Comparison of ENCODE assay signal across 20 cellular contexts in the genomic region with DNA sequence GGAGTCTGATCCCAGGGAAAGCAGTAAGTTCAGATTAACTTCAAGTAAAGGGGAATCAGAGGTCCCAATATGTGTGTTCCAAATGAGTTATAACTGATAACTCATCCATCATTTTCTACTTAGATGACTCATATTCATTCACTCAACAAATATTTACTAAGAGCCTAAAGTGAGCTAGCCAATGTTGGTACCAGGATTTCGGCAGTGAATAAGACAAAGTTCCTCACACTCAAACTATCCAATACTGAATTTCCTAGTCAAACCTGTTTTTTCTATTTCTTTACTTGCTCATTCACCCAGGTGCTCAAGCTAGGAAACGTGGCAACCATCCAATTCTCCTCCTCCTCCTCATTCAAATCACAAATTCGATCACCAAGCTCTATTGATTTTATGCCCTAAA. TPM values are rescaled to one million over a fixed set of nuclear protein-coding genes. Genes with fewer than 3 reads are reported as not detected.
DNase-seq lines count a peak whose midpoint lies in the region; TF ChIP-seq lines count a peak whose summit lies in the region.
"Had no signal": no experiment of that assay in that cellular context is flagged by ENCODE, and none has a peak within 500 bp of the region (broad histone marks: within the 10 kb centered on the region; RNA-seq: fewer than 3 reads in every experiment).

No MANE protein-coding gene starts in this region.

- TF ChIP-seq EP300 in tibial nerve (IDR thresholded peaks at IDR 0.05) = no peak

- H3K9me3 ChIP-seq in parathyroid adenoma (ENCODE audit: control insufficient read depth, low read length) (no peaks in the 10 kb centered on the region), tibial nerve (no peaks in the 10 kb centered on the region), tibial artery (no peaks in the 10 kb centered on the region)
- H3K9me3 ChIP-seq: uterus had no signal

- WGBS in tibial nerve, 2 donors = 83% methylated on average over 3 of the region's 3 CpGs

- DNase-seq in activated naive CD4-positive, alpha-beta T cell treated with anti-CD3 and anti-CD28 coated beads for 36 hours = no peak
- DNase-seq in activated naive CD4-positive, alpha-beta T cell treated with anti-CD3 and anti-CD28 coated beads, Interleukin-2, amount 50 U/mL, for 16 hours = no peak
- DNase-seq in LNCaP clone FGC (ENCODE audit: low read depth) = peak; percentile 33
- peak; percentile 87 for DNase-seq in epithelial cell of esophagus (ENCODE audit: low read depth)
- DNase-seq in tibial nerve (ENCODE audit: low spot score in 2 of 2) = no peak
- no peak for DNase-seq in tibial artery
- no peak for DNase-seq in T-helper 2 cell treated with Interferon-gamma antibody and Interleukin-4, amounts not matched to agents 5 μg/mL and 100 μg/mL, for 36 hours (ENCODE audit: low spot score)
- DNase-seq: activated T-cell treated with anti-CD3 and anti-CD28 coated beads, Interleukin-2, amount 50 U/mL, for 4 hours; DND-41; HFFc6; left cardiac atrium; NCI-H1092 treated with DMSO at 0.1 percent for 48 hours; NCI-H2081 treated with DMSO at 0.1 percent for 48 hours; NCI-H510A; stimulated activated CD4-positive, alpha-beta T cell treated with anti-CD3 and anti-CD28 coated beads, Interleukin-4, amount 100 ng/mL, for 24 hours; uterus had no signal

- H3K4me1 ChIP-seq in parathyroid adenoma (peaks cover 9% of the 10 kb centered on the region), tibial nerve (no peaks in the 10 kb centered on the region), tibial artery (no peaks in the 10 kb centered on the region)
- H3K4me1 ChIP-seq: uterus had no signal

- no peak overlapping the region for H2AFZ ChIP-seq in parathyroid adenoma

- H3K36me3 Mint-ChIP-seq in activated naive CD4-positive, alpha-beta T cell treated with anti-CD3 and anti-CD28 coated beads for 36 hours (ENCODE audit: low read depth) = peaks cover 30% of the 10 kb centered on the region
- peaks cover 64% of the 10 kb centered on the region for H3K36me3 Mint-ChIP-seq in T-helper 2 cell treated with Interferon-gamma antibody and Interleukin-4, amounts not matched to agents 5 μg/mL and 100 μg/mL, for 36 hours (ENCODE audit: low read depth)

- no peaks in the 10 kb centered on the region for H3K9me3 Mint-ChIP-seq in activated naive CD4-positive, alpha-beta T cell treated with anti-CD3 and anti-CD28 coated beads for 36 hours
- H3K9me3 Mint-ChIP-seq in T-helper 2 cell treated with Interferon-gamma antibody and Interleukin-4, amounts not matched to agents 5 μg/mL and 100 μg/mL, for 36 hours = no peaks in the 10 kb centered on the region
- H3K9me3 Mint-ChIP-seq: activated T-cell treated with anti-CD3 and anti-CD28 coated beads, Interleukin-2, amount 50 U/mL, for 4 hours; dendritic cell treated with granulocyte-macrophage colony-stimulating factor and Interleukin-4, amounts not matched to agents 40 ng/mL and 50 ng/mL, for 4 days; HFFc6; neural crest cell had no signal

- H3K4me2 ChIP-seq in parathyroid adenoma (ENCODE audit: low read length) = peak overlapping the region; percentile 49
- H3K4me2 ChIP-seq: smooth muscle cell had no signal

- no peaks in the 10 kb centered on the region for H3K36me3 ChIP-seq in parathyroid adenoma (ENCODE audit: control insufficient read depth, insufficient read depth, low read length)
- H3K36me3 ChIP-seq in tibial nerve = peaks cover 0 to 97% (median 19%) of the 10 kb centered on the region in 3 donors
- peaks cover 64 to 96% (median 92%) of the 10 kb centered on the region in 3 donors for H3K36me3 ChIP-seq in tibial artery
- H3K36me3 ChIP-seq: uterus had no signal

- intact Hi-C loops in activated naive CD4-positive, alpha-beta T cell treated with anti-CD3 and anti-CD28 coated beads for 36 hours (cut with micrococcal nuclease) = no loop called here
- intact Hi-C loops in tibial artery (cut with DNase I; ENCODE audit: low total_unique reads) = no loop called here

- CTCF ChIA-PET in activated naive CD4-positive, alpha-beta T cell treated with anti-CD3 and anti-CD28 coated beads for 36 hours (lab: Charles Lee) = interaction anchor here (1.3 to 2.1 kb wide), 3 partner anchors 12 to 293 kb away, joined by 3 to 11 read pairs (median 4); no protein-coding TSS in a partner anchor

- H3K4me3 ChIP-seq in LNCaP clone FGC (ENCODE audit: low read depth, low read length) (no peak overlapping the region), epithelial cell of esophagus (ENCODE audit: low read length) (no peak overlapping the region), parathyroid adenoma (ENCODE audit: low read depth, low read length) (no peak overlapping the region), tibial nerve (no peak overlapping the region), tibial artery (no peak overlapping the region)
- H3K4me3 ChIP-seq: smooth muscle cell, uterus had no signal

- TF ChIP-seq POLR2A in tibial nerve (IDR thresholded peaks at IDR 0.05) = no peak

- peaks cover 3% of the 10 kb centered on the region for H3K4me1 Mint-ChIP-seq in activated naive CD4-positive, alpha-beta T cell treated with anti-CD3 and anti-CD28 coated beads for 36 hours (ENCODE audit: low read depth)
- H3K4me1 Mint-ChIP-seq in T-helper 2 cell treated with Interferon-gamma antibody and Interleukin-4, amounts not matched to agents 5 μg/mL and 100 μg/mL, for 36 hours (ENCODE audit: low read depth) = peaks cover 34% of the 10 kb centered on the region
- H3K4me1 Mint-ChIP-seq: neural crest cell had no signal

- no peaks in the 10 kb centered on the region for H3K79me2 ChIP-seq in parathyroid adenoma

- H3K4me3 Mint-ChIP-seq in activated naive CD4-positive, alpha-beta T cell treated with anti-CD3 and anti-CD28 coated beads for 36 hours = no peak overlapping the region
- no peak overlapping the region for H3K4me3 Mint-ChIP-seq in T-helper 2 cell treated with Interferon-gamma antibody and Interleukin-4, amounts not matched to agents 5 μg/mL and 100 μg/mL, for 36 hours
- H3K4me3 Mint-ChIP-seq: activated T-cell treated with anti-CD3 and anti-CD28 coated beads, Interleukin-2, amount 50 U/mL, for 4 hours; dendritic cell treated with granulocyte-macrophage colony-stimulating factor and Interleukin-4, amounts not matched to agents 40 ng/mL and 50 ng/mL, for 4 days; HFFc6; neural crest cell had no signal

- H3K27me3 ChIP-seq in parathyroid adenoma (ENCODE audit: control insufficient read depth, insufficient read depth, low read length) (no peaks in the 10 kb centered on the region), tibial nerve (no peaks in the 10 kb centered on the region), tibial artery (no peaks in the 10 kb centered on the region)
- H3K27me3 ChIP-seq: uterus had no signal

- H3K27ac ChIP-seq in parathyroid adenoma = no peak overlapping the region
- no peak overlapping the region for H3K27ac ChIP-seq in tibial nerve
- no peak overlapping the region for H3K27ac ChIP-seq in tibial artery
- H3K27ac ChIP-seq: uterus had no signal

- H3K9ac ChIP-seq in parathyroid adenoma = no peak overlapping the region

- H3K27ac Mint-ChIP-seq in activated naive CD4-positive, alpha-beta T cell treated with anti-CD3 and anti-CD28 coated beads for 36 hours = peak overlapping the region; percentile 1
- H3K27ac Mint-ChIP-seq in T-helper 2 cell treated with Interferon-gamma antibody and Interleukin-4, amounts not matched to agents 5 μg/mL and 100 μg/mL, for 36 hours = no peak overlapping the region
- H3K27ac Mint-ChIP-seq: dendritic cell treated with granulocyte-macrophage colony-stimulating factor and Interleukin-4, amounts not matched to agents 40 ng/mL and 50 ng/mL, for 4 days had no signal

- TF ChIP-seq CTCF in LNCaP clone FGC (IDR thresholded peaks at IDR 0.05; ENCODE audit: control insufficient read depth, extremely low read depth, insufficient read depth) (no peak), epithelial cell of esophagus (IDR thresholded peaks at IDR 0.05; ENCODE audit: insufficient read depth, low read depth, low read length, missing control alignments) (no peak), parathyroid adenoma (IDR thresholded peaks at IDR 0.05) (no peak), tibial nerve (IDR thresholded peaks at IDR 0.05) (no peak), tibial artery (IDR thresholded peaks at IDR 0.05) (no peak)

- no peaks in the 10 kb centered on the region for H3K27me3 Mint-ChIP-seq in activated naive CD4-positive, alpha-beta T cell treated with anti-CD3 and anti-CD28 coated beads for 36 hours (ENCODE audit: low read depth)
- H3K27me3 Mint-ChIP-seq in T-helper 2 cell treated with Interferon-gamma antibody and Interleukin-4, amounts not matched to agents 5 μg/mL and 100 μg/mL, for 36 hours (ENCODE audit: low read depth) = no peaks in the 10 kb centered on the region
- H3K27me3 Mint-ChIP-seq: dendritic cell treated with granulocyte-macrophage colony-stimulating factor and Interleukin-4, amounts not matched to agents 40 ng/mL and 50 ng/mL, for 4 days had no signal

RNA-seq across cellular contexts. Expression of a gene that starts 25.8 kb away (rescaled TPM):
- total RNA-seq in activated naive CD4-positive, alpha-beta T cell treated with anti-CD3 and anti-CD28 coated beads for 36 hours = 10 to 100 TPM; 60.8 to 64.4 TPM
- 10 to 100 TPM; 33.9 to 56.6 (median 45.7) TPM for total RNA-seq in tibial nerve

RNA-seq across cellular contexts. Expression of a gene that starts 53.2 kb away (rescaled TPM):
- 1 to 10 TPM; 3.8 TPM for total RNA-seq in activated naive CD4-positive, alpha-beta T cell treated with anti-CD3 and anti-CD28 coated beads for 36 hours
- 100 to 1,000 TPM in 1 of 4 donors, 10 to 100 TPM in 3; 62.1 to 113 (median 91.8) TPM for total RNA-seq in tibial nerve

Comparison
In these comparisons a context has a peak if more than half of its experiments do, and no peak if none do; other contexts are left out.
1. DNase-seq: peak in LNCaP clone FGC (single experiment) and epithelial cell of esophagus (single experiment); none in activated naive CD4-positive, alpha-beta T cell treated with anti-CD3 and anti-CD28 coated beads for 36 hours (single experiment), activated naive CD4-positive, alpha-beta T cell treated with anti-CD3 and anti-CD28 coated beads, Interleukin-2, amount 50 U/mL, for 16 hours (single experiment), tibial nerve (0 of 2), tibial artery (0 of 2) and T-helper 2 cell treated with Interferon-gamma antibody and Interleukin-4, amounts not matched to agents 5 μg/mL and 100 μg/mL, for 36 hours (single experiment).
2. RNA of a gene that starts 53.2 kb away (total RNA-seq): 62.1 to 113 TPM in tibial nerve; 3.8 TPM in activated naive CD4-positive, alpha-beta T cell treated with anti-CD3 and anti-CD28 coated beads for 36 hours; every median in the first group is over 10 times any median in the second.